Comparison of ENCODE assay signal across 32 cellular contexts in the genomic region with DNA sequence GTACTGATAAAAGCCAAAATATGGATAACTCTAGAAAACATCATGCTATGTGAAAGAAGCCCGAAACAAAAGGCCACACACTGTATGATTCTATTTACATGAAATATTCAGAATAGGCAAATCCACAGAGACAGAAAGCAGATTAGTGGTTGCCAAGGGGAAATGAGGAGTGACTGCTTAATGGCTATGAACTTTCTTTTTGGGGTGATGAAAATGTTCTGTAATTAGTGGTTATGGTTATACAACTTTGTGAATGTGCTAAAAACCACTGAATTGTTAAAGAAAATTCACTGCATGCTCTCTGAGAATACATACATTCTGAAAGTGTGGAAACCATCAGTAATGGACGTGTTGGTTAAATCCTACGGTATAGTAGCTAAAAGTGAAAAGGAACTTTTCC.
"Had no signal": no experiment of that assay in that cellular context is flagged by ENCODE, and none has a peak within 500 bp of the region (broad histone marks: within the 10 kb centered on the region; RNA-seq: fewer than 3 reads in every experiment).

No MANE protein-coding gene starts in this region.

- H3K36me3 ChIP-seq: ascending aorta, breast epithelium, cardiac muscle cell, esophagus muscularis mucosa, gastrocnemius medialis, heart left ventricle had no signal

- DNase-seq: activated CD4-positive, alpha-beta memory T cell treated with anti-CD3 and anti-CD28 coated beads, Interleukin-2, amount 10 ng/mL, durations not matched to agents 7 days and 5 days; activated CD4-positive, alpha-beta T cell treated with anti-CD3 and anti-CD28 coated beads for 1 hour; activated CD4-positive, alpha-beta T cell treated with anti-CD3 and anti-CD28 coated beads for 4 hours; activated CD4-positive, alpha-beta T cell treated with anti-CD3 and anti-CD28 coated beads, Interleukin-2, amount 10 ng/mL, durations not matched to agents 7 days and 5 days; activated CD4-positive, alpha-beta T cell treated with anti-CD3 and anti-CD28 coated beads, Interleukin-2, amount 50 U/mL, for 4 hours; activated CD4-positive, CD25-positive, alpha-beta regulatory T cell; activated CD8-positive, alpha-beta memory T cell treated with anti-CD3 and anti-CD28 coated beads, Interleukin-2, amount 50 U/mL, for 48 hours; activated gamma-delta T cell; activated naive CD4-positive, alpha-beta T cell; activated naive CD4-positive, alpha-beta T cell treated with anti-CD3 and anti-CD28 coated beads, Interleukin-2, amount 10 ng/mL, durations not matched to agents 7 days and 5 days; activated naive CD8-positive, alpha-beta T cell treated with anti-CD3 and anti-CD28 coated beads, Interleukin-2, amount 10 ng/mL, durations not matched to agents 7 days and 5 days; activated T-cell treated with anti-CD3 and anti-CD28 coated beads for 4 hours; activated T-cell treated with anti-CD3 and anti-CD28 coated beads, Interleukin-2, amount 50 U/mL, for 24 hours; activated T-cell treated with anti-CD3 and anti-CD28 coated beads, Interleukin-2, amount 50 U/mL, for 72 hours; central memory CD4-positive, alpha-beta T cell; cerebellar nuclear complex; cortex of kidney; dermis blood vessel endothelial cell; effector CD4-positive, alpha-beta T cell; effector memory CD8-positive, alpha-beta T cell; erythroblast; foreskin keratinocyte; gastrocnemius medialis; glutamatergic neuron; heart left ventricle; T-helper 17 cell; T1000 had no signal

- H3K4me3 ChIP-seq: ascending aorta, breast epithelium, cardiac muscle cell, esophagus muscularis mucosa, gastrocnemius medialis, heart left ventricle had no signal

- H3K9me3 ChIP-seq: ascending aorta, breast epithelium, esophagus muscularis mucosa, gastrocnemius medialis, heart left ventricle had no signal

- ATAC-seq: activated naive CD4-positive, alpha-beta T cell treated with anti-CD3 and anti-CD28 coated beads, Interleukin-2, amount 50 U/mL, for 72 hours; activated T-cell treated with anti-CD3 and anti-CD28 coated beads, Interleukin-2, amount 50 U/mL, for 72 hours; effector memory CD8-positive, alpha-beta T cell; foreskin keratinocyte; gastrocnemius medialis; heart left ventricle; T-helper 17 cell had no signal

- H3K27me3 ChIP-seq: ascending aorta, gastrocnemius medialis had no signal

- H3K27ac ChIP-seq: ascending aorta, breast epithelium, cardiac muscle cell, esophagus muscularis mucosa, foreskin keratinocyte, gastrocnemius medialis, heart left ventricle had no signal
